8 cellular contexts compared by ENCODE assay signal in the genomic region with DNA sequence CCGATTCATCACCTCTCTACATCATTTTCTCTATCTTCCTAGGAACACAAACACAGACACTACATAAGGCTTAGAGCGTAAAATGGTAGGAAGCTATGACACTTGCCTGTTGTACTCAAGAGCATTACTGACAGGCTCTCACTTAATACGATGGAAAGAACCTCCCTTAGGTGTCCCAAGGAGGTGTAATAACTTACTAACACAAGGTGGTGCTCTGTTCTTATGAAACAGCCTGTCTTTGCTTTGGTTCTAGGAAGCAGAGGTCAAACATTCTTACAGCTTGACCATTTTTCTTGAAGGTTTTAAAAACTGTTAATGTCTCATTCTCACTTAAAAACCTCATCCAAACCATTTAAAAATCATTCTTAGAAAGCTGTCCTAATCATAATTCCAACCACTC.
DNase-seq lines count a peak whose midpoint lies in the region; ATAC-seq and TF ChIP-seq lines count a peak whose summit lies in the region.

No MANE protein-coding gene starts in this region.

- no peak overlapping the region for H3K9ac ChIP-seq in mesendoderm (ENCODE audit: low read length)

- DNase-seq in AG09319 (ENCODE audit: extremely low read depth, low read depth), result peak; percentile 18
- peak; percentile 5 for DNase-seq in NCI-H2196 treated with DMSO at 0.1 percent for 48 hours (lab: John Stamatoyannopoulos, UW; ENCODE audit: unreplicated experiment)
- DNase-seq in cerebellum (ENCODE audit: low spot score), result peak; percentile 34
- peak; percentile 84 for DNase-seq in mesendoderm
- no peak for DNase-seq in activated naive CD4-positive, alpha-beta T cell treated with anti-CD3 and anti-CD28 coated beads for 36 hours
- no peak for DNase-seq in T-helper 9 cell

- H3K27ac ChIP-seq in mesendoderm (ENCODE audit: low read depth, low read length), result no peak overlapping the region

- no peaks in the 10 kb centered on the region for H3K79me2 ChIP-seq in mesendoderm (ENCODE audit: control insufficient read depth, insufficient read depth, low read length)

- H2AK5ac ChIP-seq in mesendoderm (ENCODE audit: low read length), result no peak overlapping the region

- no peak overlapping the region for H3K18ac ChIP-seq in mesendoderm (ENCODE audit: low read length)

- CTCF ChIA-PET in activated naive CD4-positive, alpha-beta T cell treated with anti-CD3 and anti-CD28 coated beads for 36 hours (lab: Charles Lee), result no interaction called here

- H3K79me1 ChIP-seq in mesendoderm (ENCODE audit: low read length), result no peaks in the 10 kb centered on the region

- intact Hi-C loops in activated naive CD4-positive, alpha-beta T cell treated with anti-CD3 and anti-CD28 coated beads for 36 hours (cut with micrococcal nuclease), result loop anchor here (5.0 kb wide), 1 partner anchor 568 kb away; no protein-coding TSS in a partner anchor

- no CpG with 5 or more reads among the region's 3 CpGs for WGBS in mesendoderm (ENCODE audit: extremely low coverage, insufficient coverage, low lambda C conversion rate)

- H4K8ac ChIP-seq in mesendoderm (ENCODE audit: low read depth, low read length), result no peak overlapping the region

- H3K36me3 ChIP-seq in mesendoderm (ENCODE audit: control insufficient read depth, insufficient read depth, low read length), result no peaks in the 10 kb centered on the region

- no peak overlapping the region for H4K5ac ChIP-seq in mesendoderm (ENCODE audit: low read length)

- TF ChIP-seq CTCF in AG09319 (IDR thresholded peaks at IDR 0.05; ENCODE audit: low read depth, low read length), result peak; percentile 44

- no peak overlapping the region for H2BK15ac ChIP-seq in mesendoderm (replicated peaks; ENCODE audit: low read depth)

- H3K27me3 ChIP-seq in mesendoderm (ENCODE audit: insufficient read depth, low read length, poor library complexity), result no peaks in the 10 kb centered on the region

- no peak overlapping the region for H3K4me3 ChIP-seq in mesendoderm (ENCODE audit: low read length)

- no peak overlapping the region for H3K4me2 ChIP-seq in mesendoderm (ENCODE audit: low read length)

- H3K27ac Mint-ChIP-seq in activated naive CD4-positive, alpha-beta T cell treated with anti-CD3 and anti-CD28 coated beads for 36 hours, result no peak overlapping the region

- no peak overlapping the region for H3K23ac ChIP-seq in mesendoderm (ENCODE audit: low read length)

- no peaks in the 10 kb centered on the region for H3K4me1 ChIP-seq in mesendoderm (ENCODE audit: control insufficient read depth, low read depth, low read length)

- no peaks in the 10 kb centered on the region for H3K4me1 Mint-ChIP-seq in activated naive CD4-positive, alpha-beta T cell treated with anti-CD3 and anti-CD28 coated beads for 36 hours (ENCODE audit: low read depth)

- no peak overlapping the region for H2BK120ac ChIP-seq in mesendoderm (ENCODE audit: low read depth, low read length)

- no peak overlapping the region for H2BK5ac ChIP-seq in mesendoderm (ENCODE audit: low read length)

- H3K4ac ChIP-seq in mesendoderm (ENCODE audit: low read depth, low read length), result no peak overlapping the region

- no peak overlapping the region for H3K4me3 Mint-ChIP-seq in activated naive CD4-positive, alpha-beta T cell treated with anti-CD3 and anti-CD28 coated beads for 36 hours

- peak; percentile 92 for ATAC-seq in GM18858 (IDR thresholded peaks at IDR 0.05; ENCODE audit: unreplicated experiment)
- peak; percentile 87 for ATAC-seq in HG03025 (IDR thresholded peaks at IDR 0.05; ENCODE audit: low FRiP score, unreplicated experiment)

- no peak overlapping the region for H3K56ac ChIP-seq in mesendoderm (ENCODE audit: low read length)

- H3K36me3 Mint-ChIP-seq in activated naive CD4-positive, alpha-beta T cell treated with anti-CD3 and anti-CD28 coated beads for 36 hours (ENCODE audit: low read depth), result no peaks in the 10 kb centered on the region

- no peaks in the 10 kb centered on the region for H3K9me3 Mint-ChIP-seq in activated naive CD4-positive, alpha-beta T cell treated with anti-CD3 and anti-CD28 coated beads for 36 hours

- no peaks in the 10 kb centered on the region for H3K27me3 Mint-ChIP-seq in activated naive CD4-positive, alpha-beta T cell treated with anti-CD3 and anti-CD28 coated beads for 36 hours (ENCODE audit: low read depth)

Comparison
In these comparisons a context has a peak if more than half of its experiments do, and no peak if none do; other contexts are left out.
1. DNase-seq: peak in AG09319 (single experiment), NCI-H2196 treated with DMSO at 0.1 percent for 48 hours (single experiment), cerebellum (single experiment) and mesendoderm (single experiment); none in activated naive CD4-positive, alpha-beta T cell treated with anti-CD3 and anti-CD28 coated beads for 36 hours (single experiment) and T-helper 9 cell (single experiment).